ENCODE assay signal across 16 cellular contexts in the genomic region with DNA sequence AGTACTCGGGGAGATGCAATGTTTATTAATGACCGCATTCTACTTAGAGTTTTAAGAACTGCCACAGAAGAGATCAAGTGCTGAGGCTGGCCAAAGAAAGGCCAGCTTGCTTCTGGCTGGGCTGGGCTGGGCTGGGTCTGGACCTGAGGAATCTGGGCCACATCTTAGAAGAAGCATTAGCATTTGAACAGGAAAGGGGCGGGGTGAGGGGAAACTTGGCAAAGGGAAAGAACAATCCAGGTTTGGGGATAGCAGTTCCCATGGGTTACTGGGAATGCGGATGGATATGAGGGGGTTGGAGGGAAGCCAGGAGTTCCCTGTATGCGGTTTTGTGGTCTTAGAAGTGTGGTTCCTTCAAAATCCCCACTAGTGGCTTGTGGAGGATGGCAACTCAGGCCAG.
DNase-seq lines count a peak whose midpoint lies in the region; ATAC-seq and TF ChIP-seq lines count a peak whose summit lies in the region.
"Had no signal": no experiment of that assay in that cellular context is flagged by ENCODE, and none has a peak within 500 bp of the region (broad histone marks: within the 10 kb centered on the region; RNA-seq: fewer than 3 reads in every experiment).

No MANE protein-coding gene starts in this region.

- no peaks in the 10 kb centered on the region for H3K27me3 ChIP-seq in esophagus muscularis mucosa

- 62% methylated on average over 5 of the region's 5 CpGs for WGBS in esophagus muscularis mucosa

- POLR2A ChIA-PET in WTC11 (lab: Charles Lee), result interaction anchor here (0.6 kb wide), 1 partner anchor 49 kb away, joined by 3 read pairs; no protein-coding TSS in a partner anchor

- peak overlapping the region; percentile 98 for H3K27ac Mint-ChIP-seq in WTC11
- H3K27ac Mint-ChIP-seq: activated naive CD8-positive, alpha-beta T cell; stimulated activated memory B cell treated with anti-CD40 and anti-IgM and Interleukin-4, amounts not matched to agents 10 μg/mL and 1 μg/mL and 100 μg/mL, for 72 hours had no signal

- peak overlapping the region; percentile 43 to 63 (median 54) for H3K27ac ChIP-seq in esophagus muscularis mucosa (replicated peaks in 1 of 4)

- peak overlapping the region; percentile 22 for H3K4me3 Mint-ChIP-seq in WTC11
- H3K4me3 Mint-ChIP-seq: activated naive CD8-positive, alpha-beta T cell; naive thymus-derived CD4-positive, alpha-beta T cell; stimulated activated memory B cell treated with anti-CD40 and anti-IgM and Interleukin-4, amounts not matched to agents 10 μg/mL and 1 μg/mL and 100 μg/mL, for 72 hours had no signal

- no peak for TF ChIP-seq POLR2A in esophagus muscularis mucosa (IDR thresholded peaks at IDR 0.05; ENCODE audit: low read depth)

- no peaks in the 10 kb centered on the region for H3K27me3 Mint-ChIP-seq in WTC11 (ENCODE audit: low read depth)
- H3K27me3 Mint-ChIP-seq: activated naive CD8-positive, alpha-beta T cell; naive thymus-derived CD4-positive, alpha-beta T cell; stimulated activated memory B cell treated with anti-CD40 and anti-IgM and Interleukin-4, amounts not matched to agents 10 μg/mL and 1 μg/mL and 100 μg/mL, for 72 hours had no signal

- CTCF ChIA-PET in WTC11 (lab: Charles Lee), result interaction anchor here (1.1 kb wide), 1 partner anchor 35 kb away, joined by 3 read pairs; no protein-coding TSS in a partner anchor

- H3K36me3 Mint-ChIP-seq in WTC11, result peaks cover 8% of the 10 kb centered on the region
- H3K36me3 Mint-ChIP-seq: stimulated activated memory B cell treated with anti-CD40 and anti-IgM and Interleukin-4, amounts not matched to agents 10 μg/mL and 1 μg/mL and 100 μg/mL, for 72 hours had no signal

- peaks cover 5% of the 10 kb centered on the region for H3K9me3 Mint-ChIP-seq in WTC11

- DNase-seq in HT-29 (ENCODE audit: low spot score), result peak; percentile 25
- peak; percentile 65 for DNase-seq in WTC11 (ENCODE audit: low spot score)
- no peak for DNase-seq in esophagus muscularis mucosa (ENCODE audit: extremely low spot score)
- peak; percentile 21 for DNase-seq in retinal pigment epithelial cell (ENCODE audit: low read depth)
- no peak for DNase-seq in HK-2 (ENCODE audit: unreplicated experiment)
- no peak for DNase-seq in NCI-H2081 treated with DMSO at 0.1 percent for 48 hours (lab: John Stamatoyannopoulos, UW)
- DNase-seq: activated CD4-positive, CD25-positive, alpha-beta regulatory T cell treated with anti-CD3 and anti-CD28 coated beads, Interleukin-2, amount 50 U/mL, for 72 hours; GOT3; islet precursor cell; naive thymus-derived CD4-positive, alpha-beta T cell; NCI-H2227 treated with DMSO at 0.1 percent for 48 hours; stimulated activated CD4-positive, alpha-beta T cell treated with anti-CD3 and anti-CD28 coated beads, Interleukin-4, amount 100 ng/mL, for 1 hour had no signal

- TF ChIP-seq CTCF in WTC11 (IDR thresholded peaks at IDR 0.05) (no peak), esophagus muscularis mucosa (IDR thresholded peaks at IDR 0.05) (no peak), retinal pigment epithelial cell (conservative IDR thresholded peaks at IDR 0.05; ENCODE audit: low read depth, low read length) (no peak)

- peaks cover 65% of the 10 kb centered on the region for H3K4me1 Mint-ChIP-seq in WTC11

- intact Hi-C loops in esophagus muscularis mucosa (cut with DNase I), result no loop called here

- H3K9me3 ChIP-seq in esophagus muscularis mucosa, result peaks cover 0 to 10% (median 0%) of the 10 kb centered on the region in 4 donors

- no peak for TF ChIP-seq EP300 in esophagus muscularis mucosa (IDR thresholded peaks at IDR 0.05)

- H3K4me1 ChIP-seq in esophagus muscularis mucosa, result peaks cover 48 to 79% (median 74%) of the 10 kb centered on the region in 4 donors

- ATAC-seq in WTC11 (peak; percentile 92), GM18867 (IDR thresholded peaks at IDR 0.05; ENCODE audit: unreplicated experiment) (no peak)
- ATAC-seq: naive thymus-derived CD4-positive, alpha-beta T cell; stimulated activated memory B cell treated with anti-CD40 and anti-IgM and Interleukin-4, amounts not matched to agents 10 μg/mL and 1 μg/mL and 100 μg/mL, for 72 hours had no signal

- H3K36me3 ChIP-seq in esophagus muscularis mucosa, result no peaks in the 10 kb centered on the region

- no peak overlapping the region for H3K4me3 ChIP-seq in esophagus muscularis mucosa
- H3K4me3 ChIP-seq in retinal pigment epithelial cell (ENCODE audit: low read length), result no peak overlapping the region
- H3K4me3 ChIP-seq: coronary artery had no signal

TF ChIP-seq in WTC11, 78 proteins besides CTCF, POLR2A, EP300 and RAD21:
- TF ChIP-seq, protein P1, sequence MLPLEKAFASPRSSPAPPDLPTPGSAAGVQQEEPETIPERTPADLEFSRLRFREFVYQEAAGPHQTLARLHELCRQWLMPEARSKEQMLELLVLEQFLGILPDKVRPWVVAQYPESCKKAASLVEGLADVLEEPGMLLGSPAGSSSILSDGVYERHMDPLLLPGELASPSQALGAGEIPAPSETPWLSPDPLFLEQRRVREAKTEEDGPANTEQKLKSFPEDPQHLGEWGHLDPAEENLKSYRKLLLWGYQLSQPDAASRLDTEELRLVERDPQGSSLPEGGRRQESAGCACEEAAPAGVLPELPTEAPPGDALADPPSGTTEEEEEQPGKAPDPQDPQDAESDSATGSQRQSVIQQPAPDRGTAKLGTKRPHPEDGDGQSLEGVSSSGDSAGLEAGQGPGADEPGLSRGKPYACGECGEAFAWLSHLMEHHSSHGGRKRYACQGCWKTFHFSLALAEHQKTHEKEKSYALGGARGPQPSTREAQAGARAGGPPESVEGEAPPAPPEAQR (CRISPR knock-in tag; IDR thresholded peaks at IDR 0.05), result no peak
- TF ChIP-seq, protein P2, sequence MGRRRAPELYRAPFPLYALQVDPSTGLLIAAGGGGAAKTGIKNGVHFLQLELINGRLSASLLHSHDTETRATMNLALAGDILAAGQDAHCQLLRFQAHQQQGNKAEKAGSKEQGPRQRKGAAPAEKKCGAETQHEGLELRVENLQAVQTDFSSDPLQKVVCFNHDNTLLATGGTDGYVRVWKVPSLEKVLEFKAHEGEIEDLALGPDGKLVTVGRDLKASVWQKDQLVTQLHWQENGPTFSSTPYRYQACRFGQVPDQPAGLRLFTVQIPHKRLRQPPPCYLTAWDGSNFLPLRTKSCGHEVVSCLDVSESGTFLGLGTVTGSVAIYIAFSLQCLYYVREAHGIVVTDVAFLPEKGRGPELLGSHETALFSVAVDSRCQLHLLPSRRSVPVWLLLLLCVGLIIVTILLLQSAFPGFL (CRISPR knock-in tag; IDR thresholded peaks at IDR 0.05; ENCODE audit: borderline replicate concordance), result no peak
- TF ChIP-seq ZNF232 (CRISPR knock-in tag; IDR thresholded peaks at IDR 0.05), result no peak
- TF ChIP-seq SP1 (CRISPR knock-in tag; conservative IDR thresholded peaks at IDR 0.05), result 0 out of 2 replicates have a peak, but pooled peaks have one; percentile 20
- TF ChIP-seq, protein P3, sequence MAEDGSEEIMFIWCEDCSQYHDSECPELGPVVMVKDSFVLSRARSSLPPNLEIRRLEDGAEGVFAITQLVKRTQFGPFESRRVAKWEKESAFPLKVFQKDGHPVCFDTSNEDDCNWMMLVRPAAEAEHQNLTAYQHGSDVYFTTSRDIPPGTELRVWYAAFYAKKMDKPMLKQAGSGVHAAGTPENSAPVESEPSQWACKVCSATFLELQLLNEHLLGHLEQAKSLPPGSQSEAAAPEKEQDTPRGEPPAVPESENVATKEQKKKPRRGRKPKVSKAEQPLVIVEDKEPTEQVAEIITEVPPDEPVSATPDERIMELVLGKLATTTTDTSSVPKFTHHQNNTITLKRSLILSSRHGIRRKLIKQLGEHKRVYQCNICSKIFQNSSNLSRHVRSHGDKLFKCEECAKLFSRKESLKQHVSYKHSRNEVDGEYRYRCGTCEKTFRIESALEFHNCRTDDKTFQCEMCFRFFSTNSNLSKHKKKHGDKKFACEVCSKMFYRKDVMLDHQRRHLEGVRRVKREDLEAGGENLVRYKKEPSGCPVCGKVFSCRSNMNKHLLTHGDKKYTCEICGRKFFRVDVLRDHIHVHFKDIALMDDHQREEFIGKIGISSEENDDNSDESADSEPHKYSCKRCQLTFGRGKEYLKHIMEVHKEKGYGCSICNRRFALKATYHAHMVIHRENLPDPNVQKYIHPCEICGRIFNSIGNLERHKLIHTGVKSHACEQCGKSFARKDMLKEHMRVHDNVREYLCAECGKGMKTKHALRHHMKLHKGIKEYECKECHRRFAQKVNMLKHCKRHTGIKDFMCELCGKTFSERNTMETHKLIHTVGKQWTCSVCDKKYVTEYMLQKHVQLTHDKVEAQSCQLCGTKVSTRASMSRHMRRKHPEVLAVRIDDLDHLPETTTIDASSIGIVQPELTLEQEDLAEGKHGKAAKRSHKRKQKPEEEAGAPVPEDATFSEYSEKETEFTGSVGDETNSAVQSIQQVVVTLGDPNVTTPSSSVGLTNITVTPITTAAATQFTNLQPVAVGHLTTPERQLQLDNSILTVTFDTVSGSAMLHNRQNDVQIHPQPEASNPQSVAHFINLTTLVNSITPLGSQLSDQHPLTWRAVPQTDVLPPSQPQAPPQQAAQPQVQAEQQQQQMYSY (CRISPR knock-in tag; IDR thresholded peaks at IDR 0.05), result peak; percentile 25; the same call in 1 of the 2 replicates

Comparison
In these comparisons a context has a peak if more than half of its experiments do, and no peak if none do; other contexts are left out.
1. DNase-seq: peak in HT-29 (single experiment), WTC11 (single experiment) and retinal pigment epithelial cell (single experiment); none in esophagus muscularis mucosa (single experiment), HK-2 (single experiment) and NCI-H2081 treated with DMSO at 0.1 percent for 48 hours (single experiment).